29 cellular contexts compared by ENCODE assay signal in the genomic region with DNA sequence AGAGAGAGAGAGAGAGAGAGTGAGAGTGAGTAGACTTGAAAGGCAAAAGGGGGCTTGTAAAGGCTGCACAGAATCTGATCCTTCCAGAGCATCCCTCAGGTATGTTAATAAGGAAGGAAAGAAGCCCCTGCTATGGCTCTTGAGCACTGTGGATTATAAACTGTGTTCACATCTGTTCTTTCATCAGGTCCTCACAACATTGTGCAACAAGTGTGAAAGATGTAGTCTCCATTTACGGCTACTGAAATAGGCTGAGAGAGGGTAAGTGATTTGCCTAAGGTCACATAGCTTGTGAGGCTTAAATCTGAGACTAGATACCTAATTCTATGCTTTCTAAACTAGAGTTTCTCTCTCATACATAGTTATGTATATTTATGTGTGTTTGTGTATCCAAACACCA.
"Had no signal": no experiment of that assay in that cellular context is flagged by ENCODE, and none has a peak within 500 bp of the region (broad histone marks: within the 10 kb centered on the region; RNA-seq: fewer than 3 reads in every experiment).

No MANE protein-coding gene starts in this region.

- H3K9me3 ChIP-seq: left lung, lower lobe of right lung, neutrophil, thyroid gland, upper lobe of left lung had no signal

- FAIRE-seq: bronchial epithelial cell, islet of Langerhans, small intestine had no signal

- H3K4me3 Mint-ChIP-seq: activated CD4-positive, alpha-beta memory T cell treated with anti-CD3 and anti-CD28 coated beads, Interleukin-2, amount 10 ng/mL, durations not matched to agents 7 days and 5 days; activated CD4-positive, alpha-beta T cell treated with anti-CD3 and anti-CD28 coated beads, Interleukin-2, amount 10 ng/mL, durations not matched to agents 7 days and 5 days; activated naive CD4-positive, alpha-beta T cell treated with anti-CD3 and anti-CD28 coated beads, Interleukin-2, amount 50 U/mL, for 24 hours; activated naive CD8-positive, alpha-beta T cell treated with anti-CD3 and anti-CD28 coated beads, Interleukin-2, amount 50 U/mL, for 24 hours; activated T-cell treated with anti-CD3 and anti-CD28 coated beads, Interleukin-2, amount 50 U/mL, for 4 hours; natural killer cell; stimulated activated memory B cell treated with anti-CD40 and anti-IgM and Interleukin-4, amounts not matched to agents 10 μg/mL and 1 μg/mL and 100 μg/mL, for 72 hours; stimulated activated naive CD8-positive, alpha-beta T cell treated with anti-CD3 and anti-CD28 coated beads, Interleukin-15, amount 100 ng/mL, for 72 hours had no signal

- H3K36me3 ChIP-seq: left lung, lower lobe of right lung, neutrophil, thyroid gland, upper lobe of left lung had no signal

- H3K4me3 ChIP-seq: coronary artery, dorsolateral prefrontal cortex, left lung, lower lobe of right lung, thyroid gland, upper lobe of left lung had no signal

- H3K4me1 ChIP-seq: left lung, lower lobe of right lung, thyroid gland, upper lobe of left lung had no signal

- DNase-seq: activated CD4-positive, alpha-beta memory T cell treated with anti-CD3 and anti-CD28 coated beads, Interleukin-2, amount 10 ng/mL, durations not matched to agents 7 days and 5 days; activated CD4-positive, alpha-beta T cell treated with anti-CD3 and anti-CD28 coated beads, Interleukin-2, amount 10 ng/mL, durations not matched to agents 7 days and 5 days; activated CD4-positive, CD25-positive, alpha-beta regulatory T cell treated with anti-CD3 and anti-CD28 coated beads, Interleukin-2, amount 50 U/mL, for 72 hours; activated naive CD8-positive, alpha-beta T cell treated with anti-CD3 and anti-CD28 coated beads, Interleukin-2, amount 50 U/mL, for 24 hours; activated T-cell treated with anti-CD3 and anti-CD28 coated beads, Interleukin-2, amount 50 U/mL, for 4 hours; anterior cingulate cortex; cerebellar nuclear complex; dorsolateral prefrontal cortex; effector memory CD4-positive, alpha-beta T cell; foreskin melanocyte; left lung; lower lobe of right lung; mesendoderm; natural killer cell; small intestine; stimulated activated CD4-positive, alpha-beta T cell treated with anti-CD3 and anti-CD28 coated beads, Interleukin-4, amount 100 ng/mL, for 24 hours; stimulated activated naive CD8-positive, alpha-beta T cell treated with anti-CD3 and anti-CD28 coated beads, Interleukin-15, amount 100 ng/mL, for 72 hours; T-helper 2 cell; thyroid gland; upper lobe of left lung had no signal

- H3K36me3 Mint-ChIP-seq: natural killer cell had no signal

- H3K27me3 ChIP-seq: dorsolateral prefrontal cortex, left lung, neutrophil, thyroid gland, upper lobe of left lung had no signal

- H3K4me1 Mint-ChIP-seq: activated CD4-positive, alpha-beta memory T cell treated with anti-CD3 and anti-CD28 coated beads, Interleukin-2, amount 10 ng/mL, durations not matched to agents 7 days and 5 days; activated CD4-positive, alpha-beta T cell treated with anti-CD3 and anti-CD28 coated beads, Interleukin-2, amount 10 ng/mL, durations not matched to agents 7 days and 5 days; activated naive CD4-positive, alpha-beta T cell treated with anti-CD3 and anti-CD28 coated beads, Interleukin-2, amount 50 U/mL, for 24 hours; activated naive CD8-positive, alpha-beta T cell treated with anti-CD3 and anti-CD28 coated beads, Interleukin-2, amount 50 U/mL, for 24 hours; natural killer cell; stimulated activated memory B cell treated with anti-CD40 and anti-IgM and Interleukin-4, amounts not matched to agents 10 μg/mL and 1 μg/mL and 100 μg/mL, for 72 hours; stimulated activated naive CD8-positive, alpha-beta T cell treated with anti-CD3 and anti-CD28 coated beads, Interleukin-15, amount 100 ng/mL, for 72 hours had no signal

- H3K9me3 Mint-ChIP-seq: activated CD4-positive, alpha-beta memory T cell treated with anti-CD3 and anti-CD28 coated beads, Interleukin-2, amount 10 ng/mL, durations not matched to agents 7 days and 5 days; activated CD4-positive, alpha-beta T cell treated with anti-CD3 and anti-CD28 coated beads, Interleukin-2, amount 10 ng/mL, durations not matched to agents 7 days and 5 days; activated naive CD4-positive, alpha-beta T cell treated with anti-CD3 and anti-CD28 coated beads, Interleukin-2, amount 50 U/mL, for 24 hours; activated naive CD8-positive, alpha-beta T cell treated with anti-CD3 and anti-CD28 coated beads, Interleukin-2, amount 50 U/mL, for 24 hours; activated T-cell treated with anti-CD3 and anti-CD28 coated beads, Interleukin-2, amount 50 U/mL, for 4 hours; activated T-helper 2 cell treated with anti-CD3 and anti-CD28 coated beads, Interferon-gamma antibody, Interleukin-2, Interleukin-4, amounts not matched to agents 10 μg/mL and 5 μg/mL and 100 μg/mL, durations not matched to agents 14 hours and 24 hours and 36 hours; natural killer cell; stimulated activated memory B cell treated with anti-CD40 and anti-IgM and Interleukin-4, amounts not matched to agents 10 μg/mL and 1 μg/mL and 100 μg/mL, for 72 hours; stimulated activated naive CD8-positive, alpha-beta T cell treated with anti-CD3 and anti-CD28 coated beads, Interleukin-15, amount 100 ng/mL, for 72 hours had no signal

- ATAC-seq: activated naive CD8-positive, alpha-beta T cell treated with anti-CD3 and anti-CD28 coated beads, Interleukin-2, amount 50 U/mL, for 24 hours; activated T-cell treated with anti-CD3 and anti-CD28 coated beads, Interleukin-2, amount 50 U/mL, for 4 hours; left lung; lower lobe of right lung; natural killer cell; sciatic nerve; SK-N-SH treated with all-trans-retinoic acid at 6 μM for 48 hours; stimulated activated memory B cell treated with anti-CD40 and anti-IgM and Interleukin-4, amounts not matched to agents 10 μg/mL and 1 μg/mL and 100 μg/mL, for 72 hours; stimulated activated naive CD8-positive, alpha-beta T cell treated with anti-CD3 and anti-CD28 coated beads, Interleukin-15, amount 100 ng/mL, for 72 hours had no signal

- H3K27ac Mint-ChIP-seq: activated CD4-positive, alpha-beta memory T cell treated with anti-CD3 and anti-CD28 coated beads, Interleukin-2, amount 10 ng/mL, durations not matched to agents 7 days and 5 days; activated naive CD4-positive, alpha-beta T cell treated with anti-CD3 and anti-CD28 coated beads, Interleukin-2, amount 50 U/mL, for 24 hours; activated naive CD8-positive, alpha-beta T cell treated with anti-CD3 and anti-CD28 coated beads, Interleukin-2, amount 50 U/mL, for 24 hours; activated T-helper 2 cell treated with anti-CD3 and anti-CD28 coated beads, Interferon-gamma antibody, Interleukin-2, Interleukin-4, amounts not matched to agents 10 μg/mL and 5 μg/mL and 100 μg/mL, durations not matched to agents 14 hours and 24 hours and 36 hours; natural killer cell; stimulated activated memory B cell treated with anti-CD40 and anti-IgM and Interleukin-4, amounts not matched to agents 10 μg/mL and 1 μg/mL and 100 μg/mL, for 72 hours had no signal

- H3K27me3 Mint-ChIP-seq: activated CD4-positive, alpha-beta memory T cell treated with anti-CD3 and anti-CD28 coated beads, Interleukin-2, amount 10 ng/mL, durations not matched to agents 7 days and 5 days; activated CD4-positive, alpha-beta T cell treated with anti-CD3 and anti-CD28 coated beads, Interleukin-2, amount 10 ng/mL, durations not matched to agents 7 days and 5 days; activated naive CD4-positive, alpha-beta T cell treated with anti-CD3 and anti-CD28 coated beads, Interleukin-2, amount 50 U/mL, for 24 hours; activated naive CD8-positive, alpha-beta T cell treated with anti-CD3 and anti-CD28 coated beads, Interleukin-2, amount 50 U/mL, for 24 hours; stimulated activated memory B cell treated with anti-CD40 and anti-IgM and Interleukin-4, amounts not matched to agents 10 μg/mL and 1 μg/mL and 100 μg/mL, for 72 hours; stimulated activated naive CD8-positive, alpha-beta T cell treated with anti-CD3 and anti-CD28 coated beads, Interleukin-15, amount 100 ng/mL, for 72 hours had no signal

- H3K27ac ChIP-seq: coronary artery, dorsolateral prefrontal cortex, left lung, lower lobe of right lung, neutrophil, thyroid gland, upper lobe of left lung had no signal
